In the genomic region with DNA sequence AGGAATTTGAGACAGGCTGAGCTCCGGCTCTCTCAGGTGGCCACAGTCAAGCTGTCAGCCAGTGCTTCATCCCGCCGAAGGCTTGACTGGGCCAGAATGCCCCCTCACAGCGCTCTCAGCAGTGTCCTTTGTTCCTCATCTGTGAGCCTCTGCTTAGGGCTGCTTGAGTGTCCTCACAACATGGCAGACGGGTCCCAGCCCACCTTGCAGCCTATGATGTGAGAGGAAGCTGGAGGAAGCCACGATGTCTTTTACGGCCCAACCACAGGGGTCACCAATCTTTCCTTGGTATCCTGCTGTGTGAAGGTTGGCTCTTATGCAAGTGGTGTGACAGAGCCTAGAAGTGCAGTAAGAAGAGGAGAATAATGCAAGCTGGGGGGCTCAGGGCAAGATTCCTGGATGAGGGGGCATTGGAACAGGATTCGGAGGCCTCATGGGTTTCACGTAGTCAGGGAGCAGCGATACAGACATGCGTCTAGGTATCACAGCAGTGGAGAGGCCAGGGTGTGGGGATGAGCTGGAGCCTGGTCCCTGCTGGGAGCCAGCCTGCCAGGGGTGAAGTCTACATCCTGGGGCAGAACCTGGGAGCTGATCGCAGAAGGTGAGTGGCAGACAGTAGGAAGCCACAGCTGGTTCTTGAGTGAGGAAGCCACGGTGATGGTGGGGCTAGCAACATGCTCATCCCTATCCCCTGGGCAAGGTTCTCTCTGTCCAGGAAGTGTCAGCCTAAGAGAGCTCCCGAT, we compare ENCODE assay signal across 14 cellular contexts.
DNase-seq lines count a peak whose midpoint lies in the region; FAIRE-seq and TF ChIP-seq lines count a peak whose summit lies in the region.
"Had no signal": no experiment of that assay in that cellular context is flagged by ENCODE, and none has a peak within 500 bp of the region (broad histone marks: within the 10 kb centered on the region; RNA-seq: fewer than 3 reads in every experiment).

No MANE protein-coding gene starts in this region.

- H4K8ac ChIP-seq in H1 (ENCODE audit: extremely low read depth, insufficient read depth, low read length) = peak overlapping the region; percentile 62; the same call in 1 of the 2 replicates

- no peaks in the 10 kb centered on the region for H3K36me3 ChIP-seq in BLaER1
- peaks cover 12 to 54% (median 36%) of the 10 kb centered on the region in 4 experiments; a peak in 7 of 8 replicates for H3K36me3 ChIP-seq in H1 (ENCODE audit: control insufficient read depth in 2 of 4, insufficient read depth in 4 of 4, low read length in 3 of 4)
- no peaks in the 10 kb centered on the region for H3K36me3 ChIP-seq in neural progenitor cell
- H3K36me3 ChIP-seq: BLaER1 treated with 17β-estradiol and CSF1 and Interleukin-3, amounts not matched to agents 10 nM and 100 nM had no signal

- H3K4me1 Mint-ChIP-seq in HFFc6 (ENCODE audit: low read depth) (peaks cover 5% of the 10 kb centered on the region), neural progenitor cell (no peaks in the 10 kb centered on the region)
- H3K4me1 Mint-ChIP-seq: CD4-positive, CD25-positive, alpha-beta regulatory T cell had no signal

- H3K14ac ChIP-seq in H1 (ENCODE audit: insufficient read length) = no peak overlapping the region

- DNase-seq in HFFc6 = no peak
- DNase-seq in H1 (ENCODE audit: low read depth in 1 of 2, low spot score in 2 of 2) = no peak
- DNase-seq in neural progenitor cell (ENCODE audit: low spot score) = peak; percentile 15
- DNase-seq in NCI-H1092 (lab: John Stamatoyannopoulos, UW) = no peak
- no peak for DNase-seq in retina
- no peak for DNase-seq in ecto neural progenitor cell (ENCODE audit: low spot score)
- DNase-seq: 8988T; AML-193; CD4-positive, CD25-positive, alpha-beta regulatory T cell; DMS 273 treated with DMSO at 0.1 percent for 48 hours; H7 had no signal

- no peak for TF ChIP-seq POLR2A in H1 (IDR thresholded peaks at IDR 0.05; ENCODE audit: control extremely low read depth in 1 of 2, low read depth in 2 of 2, low read length in 2 of 2)

- no peaks in the 10 kb centered on the region for H3K27me3 ChIP-seq in BLaER1
- H3K27me3 ChIP-seq in H1 (replicated peaks in 1 of 4; ENCODE audit: control insufficient read depth in 3 of 4, extremely low read depth in 1 of 4, insufficient read depth in 3 of 4, low read length in 3 of 4) = no peaks in the 10 kb centered on the region
- no peaks in the 10 kb centered on the region for H3K27me3 ChIP-seq in neural progenitor cell
- H3K27me3 ChIP-seq: BLaER1 treated with 17β-estradiol and CSF1 and Interleukin-3, amounts not matched to agents 10 nM and 100 nM had no signal

- peaks cover 18% of the 10 kb centered on the region for H3K4me1 ChIP-seq in BLaER1
- no peaks in the 10 kb centered on the region; a peak in 2 of 7 replicates for H3K4me1 ChIP-seq in H1 (replicated peaks in 1 of 4; ENCODE audit: control insufficient read depth in 3 of 4, insufficient read depth in 4 of 4, low read length in 3 of 4)
- no peaks in the 10 kb centered on the region for H3K4me1 ChIP-seq in neural progenitor cell

- no peak overlapping the region for H4K5ac ChIP-seq in H1 (ENCODE audit: insufficient read length, low read depth, low read length)

- no peak overlapping the region for H3K4me3 ChIP-seq in BLaER1
- no peak overlapping the region for H3K4me3 ChIP-seq in H1 (ENCODE audit: extremely low read depth in 1 of 4, insufficient read depth in 2 of 4, low read depth in 3 of 4, low read length in 4 of 4)
- no peak overlapping the region for H3K4me3 ChIP-seq in neural progenitor cell
- H3K4me3 ChIP-seq: BLaER1 treated with 17β-estradiol and CSF1 and Interleukin-3, amounts not matched to agents 10 nM and 100 nM had no signal

- H3K56ac ChIP-seq in H1 (replicated peaks; ENCODE audit: insufficient read length, low read depth, low read length) = no peak overlapping the region

- H2BK20ac ChIP-seq in H1 (ENCODE audit: low read length) = no peak overlapping the region

- H2AK5ac ChIP-seq in H1 (ENCODE audit: low read depth, low read length) = no peak overlapping the region

- peaks cover 53% of the 10 kb centered on the region for H3K36me3 Mint-ChIP-seq in HFFc6 (ENCODE audit: low read depth)
- H3K36me3 Mint-ChIP-seq in neural progenitor cell = peaks cover 33% of the 10 kb centered on the region
- H3K36me3 Mint-ChIP-seq: CD4-positive, CD25-positive, alpha-beta regulatory T cell had no signal

- peak overlapping the region; percentile 44; the same call in 1 of the 2 replicates for H2BK5ac ChIP-seq in H1 (ENCODE audit: low read depth, low read length)

- H4K20me1 ChIP-seq in BLaER1 (no peaks in the 10 kb centered on the region), H1 (replicated peaks in 1 of 2; ENCODE audit: control insufficient read depth in 1 of 2, insufficient read depth in 2 of 2, low read length in 2 of 2) (peaks cover 0 to 17% of the 10 kb centered on the region in 2 experiments), neural progenitor cell (ENCODE audit: low read depth) (peaks cover 2% of the 10 kb centered on the region)
- H4K20me1 ChIP-seq: BLaER1 treated with 17β-estradiol and CSF1 and Interleukin-3, amounts not matched to agents 10 nM and 100 nM had no signal

- H4K91ac ChIP-seq in H1 (replicated peaks; ENCODE audit: insufficient read length, low read length) = no peak overlapping the region

- peak overlapping the region; percentile 20; the same call in 1 of the 2 replicates for H3K4me3 Mint-ChIP-seq in HFFc6
- H3K4me3 Mint-ChIP-seq in neural progenitor cell = no peak overlapping the region
- H3K4me3 Mint-ChIP-seq: CD4-positive, CD25-positive, alpha-beta regulatory T cell had no signal

- H3K18ac ChIP-seq in H1 (ENCODE audit: extremely low read depth, low read length) = no peak overlapping the region

- H2BK120ac ChIP-seq in H1 (replicated peaks; ENCODE audit: low read depth, low read length) = no peak overlapping the region

- no peak overlapping the region for H2BK15ac ChIP-seq in H1 (ENCODE audit: low read length)

- 80% methylated on average over 10 of the region's 14 CpGs; no CpG with 5 or more reads in 1 of the 2 experiments for WGBS in H1 (ENCODE audit: extremely low coverage in 1 of 2, insufficient coverage in 1 of 2, insufficient read length in 1 of 2, insufficient replicate concordance in 2 of 2, low coverage in 1 of 2, low lambda C conversion rate in 2 of 2, missing lambda C conversion rate in 1 of 2), 2 experiments

- H3K4me2 ChIP-seq in BLaER1 (peak overlapping the region; percentile 17; the same call in 1 of the 2 replicates), H1 (ENCODE audit: insufficient read depth in 1 of 2, low read depth in 2 of 2, low read length in 2 of 2) (no peak overlapping the region), neural progenitor cell (no peak overlapping the region)

- peaks cover 4% of the 10 kb centered on the region; the same call in 1 of the 2 replicates for H3K9me3 Mint-ChIP-seq in HFFc6
- H3K9me3 Mint-ChIP-seq in neural progenitor cell = no peaks in the 10 kb centered on the region

- TF ChIP-seq EP300 in H1 (IDR thresholded peaks at IDR 0.05; ENCODE audit: borderline replicate concordance in 1 of 2, low read depth in 2 of 2, low read length in 2 of 2) = no peak

- TF ChIP-seq CTCF in HFFc6 (IDR thresholded peaks at IDR 0.05) = no peak
- TF ChIP-seq CTCF in H1 (IDR thresholded peaks at IDR 0.05; ENCODE audit: control extremely low read depth in 1 of 3, insufficient read depth in 1 of 3, low read depth in 1 of 3, low read length in 3 of 3) = no peak
- no peak for TF ChIP-seq CTCF in neural progenitor cell (IDR thresholded peaks at IDR 0.05)

- no peak for TF ChIP-seq RAD21 in H1 (IDR thresholded peaks at IDR 0.05 in 1 of 2, conservative IDR thresholded peaks at IDR 0.05 in 1 of 2; ENCODE audit: low read depth in 2 of 2, low read length in 2 of 2)

- H2AFZ ChIP-seq in H1 (ENCODE audit: low read length) = no peak overlapping the region
- no peak overlapping the region for H2AFZ ChIP-seq in neural progenitor cell (replicated peaks)

- H3K9ac ChIP-seq in BLaER1 (no peak overlapping the region), H1 (replicated peaks in 1 of 4; ENCODE audit: extremely low read depth in 1 of 4, low read depth in 3 of 4, low read length in 3 of 4) (no peak overlapping the region), neural progenitor cell (no peak overlapping the region)
- H3K9ac ChIP-seq: BLaER1 treated with 17β-estradiol and CSF1 and Interleukin-3, amounts not matched to agents 10 nM and 100 nM had no signal

- no peak overlapping the region for H3K23ac ChIP-seq in H1 (ENCODE audit: insufficient read length)

- H3K79me2 ChIP-seq in H1 (ENCODE audit: control insufficient read depth in 1 of 2, insufficient read depth in 2 of 2, low read length in 2 of 2) (no peaks in the 10 kb centered on the region), neural progenitor cell (ENCODE audit: low read depth) (no peaks in the 10 kb centered on the region)

- H3K27me3 Mint-ChIP-seq in HFFc6 (ENCODE audit: insufficient read depth) = peaks cover 33% of the 10 kb centered on the region
- peaks cover 3% of the 10 kb centered on the region for H3K27me3 Mint-ChIP-seq in neural progenitor cell (ENCODE audit: insufficient read depth, low read depth)
- H3K27me3 Mint-ChIP-seq: CD4-positive, CD25-positive, alpha-beta regulatory T cell had no signal

- no peaks in the 10 kb centered on the region for H3K79me1 ChIP-seq in H1 (ENCODE audit: low read depth, low read length)

- H3K27ac Mint-ChIP-seq in HFFc6 (no peak overlapping the region; the same call in 1 of the 2 replicates), neural progenitor cell (peak overlapping the region; percentile 82)
- H3K27ac Mint-ChIP-seq: CD4-positive, CD25-positive, alpha-beta regulatory T cell had no signal

- no peak for FAIRE-seq in H1 (lab: Jason Lieb, UNC)

- no peak overlapping the region for H2BK12ac ChIP-seq in H1 (ENCODE audit: low read depth, low read length)

- CTCF ChIA-PET in H1 (lab: Charles Lee; ENCODE audit: partially characterized antibody) = interaction anchor here (0.6 to 4.4 kb wide), 11 partner anchors 11 to 186 kb away, joined by 3 to 40 read pairs (median 4); no protein-coding TSS in a partner anchor

- no peak overlapping the region for H3K27ac ChIP-seq in BLaER1
- no peak overlapping the region for H3K27ac ChIP-seq in H1 (ENCODE audit: low read depth, low read length)
- no peak overlapping the region for H3K27ac ChIP-seq in neural progenitor cell
- H3K27ac ChIP-seq: BLaER1 treated with 17β-estradiol and CSF1 and Interleukin-3, amounts not matched to agents 10 nM and 100 nM; HL-60 had no signal

- no peak overlapping the region for H3K4ac ChIP-seq in H1 (replicated peaks; ENCODE audit: insufficient read length, low read depth, low read length)

- H3K9me3 ChIP-seq in BLaER1 (peaks cover 8% of the 10 kb centered on the region; the same call in 1 of the 2 replicates), H1 (ENCODE audit: insufficient read depth in 2 of 2, low read depth in 1 of 2, low read length in 1 of 2) (no peaks in the 10 kb centered on the region), neural progenitor cell (ENCODE audit: low read depth) (no peaks in the 10 kb centered on the region)

- 0 out of 2 replicates have a peak, but pooled peaks cover 3% of the 10 kb centered on the region for H3K23me2 ChIP-seq in H1 (ENCODE audit: low read depth, low read length)

- no peaks in the 10 kb centered on the region for H3F3A ChIP-seq in neural progenitor cell (ENCODE audit: low read depth)

- POLR2A ChIA-PET in H1 (lab: Charles Lee; ENCODE audit: partially characterized antibody) = interaction anchor here (1.5 to 2.0 kb wide), 2 partner anchors 11 to 106 kb away, joined by 3 to 9 read pairs; no protein-coding TSS in a partner anchor

TF ChIP-seq in H1, 55 proteins besides CTCF, POLR2A, EP300 and RAD21 (continues in another document):
- no peak for TF ChIP-seq SRF (IDR thresholded peaks at IDR 0.05; ENCODE audit: low read depth, low read length)
